ENCODE assay signal across 17 cellular contexts in the genomic region with DNA sequence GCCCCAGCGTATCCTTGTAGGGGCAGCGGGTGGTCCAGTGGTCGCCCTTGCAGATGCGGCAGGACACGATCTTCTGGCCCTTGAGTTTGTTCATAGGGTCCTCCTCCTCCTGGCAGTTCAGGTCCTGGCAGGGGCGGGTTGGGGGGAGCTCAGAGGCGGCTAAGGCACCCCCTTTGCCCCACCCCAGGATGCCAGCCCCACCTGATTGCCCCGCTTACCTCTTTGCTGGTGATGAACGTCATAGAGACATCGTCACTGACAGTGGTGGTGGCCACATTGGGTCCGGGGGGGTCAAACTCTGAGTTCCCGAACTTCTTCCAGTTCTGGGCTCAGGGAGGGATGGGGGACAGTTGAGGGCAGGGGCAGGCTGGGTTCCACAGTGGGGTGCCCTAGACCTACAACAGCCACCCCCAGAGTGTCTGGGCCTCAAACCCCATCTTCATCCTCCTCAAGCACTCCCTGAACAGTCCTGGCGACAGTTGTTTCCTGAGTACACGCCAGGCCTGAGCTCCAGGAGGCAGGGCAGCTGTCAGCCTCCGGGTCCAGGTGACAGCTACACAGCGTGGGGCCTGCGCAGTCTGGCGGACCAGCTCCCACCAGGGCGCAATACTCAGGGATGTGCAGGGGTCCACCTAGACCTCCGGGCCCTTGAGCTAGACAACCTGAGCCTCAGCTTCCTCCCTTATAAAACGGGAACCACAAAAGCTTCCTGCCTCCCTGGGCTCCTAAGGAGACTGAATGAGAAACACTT. TPM values are rescaled to one million over a fixed set of nuclear protein-coding genes. Genes with fewer than 3 reads are reported as not detected.
DNase-seq lines count a peak whose midpoint lies in the region; ATAC-seq, FAIRE-seq and TF ChIP-seq lines count a peak whose summit lies in the region.
"Had no signal": no experiment of that assay in that cellular context is flagged by ENCODE, and none has a peak within 500 bp of the region (broad histone marks: within the 10 kb centered on the region; RNA-seq: fewer than 3 reads in every experiment).

No MANE protein-coding gene starts in this region.

- no peaks in the 10 kb centered on the region for H3K9me3 ChIP-seq in CD4-positive, CD25-positive, alpha-beta regulatory T cell (ENCODE audit: control insufficient read depth in 2 of 2, low read length in 2 of 2)
- H3K9me3 ChIP-seq in IMR-90 (ENCODE audit: control insufficient read depth, insufficient read depth, low read length): no peaks in the 10 kb centered on the region
- H3K9me3 ChIP-seq in astrocyte (ENCODE audit: insufficient read depth, low read depth, low read length): no peaks in the 10 kb centered on the region
- no peaks in the 10 kb centered on the region for H3K9me3 ChIP-seq in neural progenitor cell (ENCODE audit: low read depth)
- H3K9me3 ChIP-seq: body of pancreas, left ventricle myocardium inferior, mucosa of descending colon, pancreas, SJCRH30 had no signal

- no peaks in the 10 kb centered on the region for H3K27me3 Mint-ChIP-seq in CD4-positive, CD25-positive, alpha-beta regulatory T cell
- H3K27me3 Mint-ChIP-seq in astrocyte (ENCODE audit: low read depth, unreplicated experiment) (no peaks in the 10 kb centered on the region), neural progenitor cell (ENCODE audit: insufficient read depth, low read depth) (peaks cover 8% of the 10 kb centered on the region)

- H3K4me3 ChIP-seq in CD4-positive, CD25-positive, alpha-beta regulatory T cell (ENCODE audit: low read depth, low read length): no peak overlapping the region
- H3K4me3 ChIP-seq in IMR-90 (ENCODE audit: insufficient read depth, low read depth, low read length): no peak overlapping the region
- no peak overlapping the region for H3K4me3 ChIP-seq in astrocyte (ENCODE audit: insufficient read depth, low read depth, low read length)
- no peak overlapping the region for H3K4me3 ChIP-seq in neural progenitor cell
- H3K4me3 ChIP-seq: body of pancreas, left ventricle myocardium inferior, mucosa of descending colon, pancreas, SJCRH30 had no signal

- H3K18ac ChIP-seq in IMR-90 (ENCODE audit: low read depth, low read length): no peak overlapping the region

- H3K27ac ChIP-seq in CD4-positive, CD25-positive, alpha-beta regulatory T cell (ENCODE audit: insufficient read depth, low read length, poor library complexity, severe bottlenecking): peak overlapping the region; percentile 41
- H3K27ac ChIP-seq in IMR-90 (ENCODE audit: insufficient read depth, low read length) (no peak overlapping the region), astrocyte (ENCODE audit: low read depth, low read length) (no peak overlapping the region), neural progenitor cell (no peak overlapping the region)
- H3K27ac ChIP-seq: body of pancreas, left ventricle myocardium inferior, pancreas, SJCRH30 had no signal

- peaks cover 8% of the 10 kb centered on the region for H3K36me3 Mint-ChIP-seq in CD4-positive, CD25-positive, alpha-beta regulatory T cell
- peaks cover 7% of the 10 kb centered on the region for H3K36me3 Mint-ChIP-seq in astrocyte (ENCODE audit: low read depth, unreplicated experiment)
- H3K36me3 Mint-ChIP-seq in neural progenitor cell: no peaks in the 10 kb centered on the region

- H3K4me1 ChIP-seq in CD4-positive, CD25-positive, alpha-beta regulatory T cell (ENCODE audit: control insufficient read depth, insufficient read depth, low read length, poor library complexity, severe bottlenecking): peaks cover 30% of the 10 kb centered on the region
- H3K4me1 ChIP-seq in IMR-90 (ENCODE audit: control insufficient read depth, insufficient read depth, low read length): peaks cover 9% of the 10 kb centered on the region
- peaks cover 16% of the 10 kb centered on the region for H3K4me1 ChIP-seq in astrocyte (ENCODE audit: insufficient read depth, low read length)
- no peaks in the 10 kb centered on the region for H3K4me1 ChIP-seq in neural progenitor cell
- H3K4me1 ChIP-seq: SJCRH30 had no signal

- H4K20me1 ChIP-seq in IMR-90 (ENCODE audit: insufficient read depth, low read length): peaks cover 20% of the 10 kb centered on the region
- peaks cover 61% of the 10 kb centered on the region for H4K20me1 ChIP-seq in astrocyte (ENCODE audit: insufficient read depth, low read length)
- peaks cover 25% of the 10 kb centered on the region for H4K20me1 ChIP-seq in neural progenitor cell (ENCODE audit: low read depth)

- peaks cover 31% of the 10 kb centered on the region for H3K36me3 ChIP-seq in CD4-positive, CD25-positive, alpha-beta regulatory T cell (ENCODE audit: control insufficient read depth, insufficient read depth, low read length)
- H3K36me3 ChIP-seq in IMR-90 (ENCODE audit: control insufficient read depth, insufficient read depth, low read length): peaks cover 42% of the 10 kb centered on the region
- H3K36me3 ChIP-seq in astrocyte (ENCODE audit: insufficient read depth, low read length): peaks cover 3% of the 10 kb centered on the region
- no peaks in the 10 kb centered on the region for H3K36me3 ChIP-seq in neural progenitor cell

- no peaks in the 10 kb centered on the region for H3K9me1 ChIP-seq in IMR-90 (ENCODE audit: insufficient read depth, low read length)

- POLR2A ChIA-PET in IMR-90 (lab: Charles Lee; ENCODE audit: unreplicated experiment): interaction anchor here (0.6 kb wide), 1 partner anchor 110 kb away, joined by 4 read pairs; no protein-coding TSS in a partner anchor

- H3K9ac ChIP-seq in IMR-90 (ENCODE audit: low read depth, low read length) (no peak overlapping the region), astrocyte (ENCODE audit: low read length) (no peak overlapping the region), neural progenitor cell (no peak overlapping the region)

- H2BK120ac ChIP-seq in IMR-90 (ENCODE audit: low read depth, low read length): no peak overlapping the region

- H3K4me2 ChIP-seq in IMR-90 (ENCODE audit: low read depth, low read length) (no peak overlapping the region), astrocyte (ENCODE audit: low read length) (no peak overlapping the region), neural progenitor cell (no peak overlapping the region)

- H3K9me3 Mint-ChIP-seq in CD4-positive, CD25-positive, alpha-beta regulatory T cell: no peaks in the 10 kb centered on the region
- H3K9me3 Mint-ChIP-seq in astrocyte (ENCODE audit: unreplicated experiment) (no peaks in the 10 kb centered on the region), neural progenitor cell (no peaks in the 10 kb centered on the region)

- no peak overlapping the region for H2AK5ac ChIP-seq in IMR-90 (ENCODE audit: low read depth, low read length)

- H3K27me3 ChIP-seq in CD4-positive, CD25-positive, alpha-beta regulatory T cell (ENCODE audit: control insufficient read depth, insufficient read depth, low read length): no peaks in the 10 kb centered on the region
- H3K27me3 ChIP-seq in IMR-90 (ENCODE audit: control insufficient read depth, insufficient read depth, low read length) (no peaks in the 10 kb centered on the region), astrocyte (ENCODE audit: insufficient read depth, low read length) (no peaks in the 10 kb centered on the region), neural progenitor cell (no peaks in the 10 kb centered on the region)
- H3K27me3 ChIP-seq: body of pancreas, pancreas, SJCRH30 had no signal

- H2BK15ac ChIP-seq in IMR-90 (ENCODE audit: low read depth, low read length): no peak overlapping the region

- no peak overlapping the region for H3K27ac Mint-ChIP-seq in CD4-positive, CD25-positive, alpha-beta regulatory T cell
- H3K27ac Mint-ChIP-seq in astrocyte (ENCODE audit: unreplicated experiment): peak overlapping the region; percentile 47
- no peak overlapping the region for H3K27ac Mint-ChIP-seq in neural progenitor cell

- peaks cover 0 to 42% (median 12%) of the 10 kb centered on the region in 4 donors for H3K4me1 Mint-ChIP-seq in CD4-positive, CD25-positive, alpha-beta regulatory T cell
- H3K4me1 Mint-ChIP-seq in astrocyte (ENCODE audit: low read depth, unreplicated experiment) (peaks cover 10% of the 10 kb centered on the region), neural progenitor cell (peaks cover 7% of the 10 kb centered on the region)

- dilution Hi-C loops in IMR-90 (cut with HindIII; ENCODE audit: low sequenced_read_pairs, unreplicated experiment): no loop called here

- in situ Hi-C loops in IMR-90 (cut with MboI; ENCODE audit: low sequenced_read_pairs): no loop called here

- no peak for FAIRE-seq in astrocyte (lab: Jason Lieb, UNC)
- FAIRE-seq: pancreas had no signal

- H3K14ac ChIP-seq in IMR-90 (replicated peaks; ENCODE audit: low read depth, low read length): no peak overlapping the region

- no peak for ATAC-seq in CD4-positive, CD25-positive, alpha-beta regulatory T cell (ENCODE audit: low read depth in 2 of 2)
- no peak for ATAC-seq in IMR-90 (ENCODE audit: low read depth)
- ATAC-seq: body of pancreas, esophagus mucosa, mucosa of descending colon, pancreas had no signal

- TF ChIP-seq CTCF in IMR-90 (conservative IDR thresholded peaks at IDR 0.05; ENCODE audit: low read depth, low read length) (no peak), astrocyte (IDR thresholded peaks at IDR 0.05; ENCODE audit: insufficient read depth, low read depth, low read length) (no peak), neural progenitor cell (IDR thresholded peaks at IDR 0.05) (no peak)

- TF ChIP-seq RAD21 in IMR-90 (IDR thresholded peaks at IDR 0.05; ENCODE audit: low read length): no peak

- no peak overlapping the region for H4K5ac ChIP-seq in IMR-90 (ENCODE audit: low read depth, low read length)

- BruUV-seq in IMR-90 (replicated peaks; lab: Mats Ljungman, UMichigan): no TSS peak

- peaks cover 11 to 41% of the 10 kb centered on the region in 2 experiments for H3K79me1 ChIP-seq in IMR-90 (ENCODE audit: low read depth in 1 of 2, low read length in 2 of 2)

- no peak for TF ChIP-seq POLR2A in IMR-90 (IDR thresholded peaks at IDR 0.05; ENCODE audit: low read depth, low read length)

- DNase-seq in CD4-positive, CD25-positive, alpha-beta regulatory T cell: no peak
- DNase-seq in IMR-90: no peak
- DNase-seq in astrocyte (ENCODE audit: low read depth): no peak
- no peak for DNase-seq in neural progenitor cell (ENCODE audit: low spot score)
- DNase-seq in SW 1271 (lab: John Stamatoyannopoulos, UW): no peak
- no peak for DNase-seq in NCI-H526 treated with DMSO at 0.1 percent for 48 hours (lab: John Stamatoyannopoulos, UW)
- no peak for DNase-seq in GM19238 (ENCODE audit: insufficient read length, low spot score)
- DNase-seq: activated CD4-positive, CD25-positive, alpha-beta regulatory T cell; body of pancreas; DMS 273 treated with DMSO at 0.1 percent for 48 hours; GDM1; left ventricle myocardium inferior; mucosa of descending colon; NCI-H2171; SJCRH30 had no signal

- no peak overlapping the region for H4K8ac ChIP-seq in IMR-90 (ENCODE audit: low read depth in 2 of 2, low read length in 2 of 2)

- no peak overlapping the region for H3K4ac ChIP-seq in IMR-90 (ENCODE audit: low read depth, low read length)

- H2AK9ac ChIP-seq in IMR-90 (replicated peaks; ENCODE audit: low read depth, low read length, poor library complexity): peak overlapping the region; percentile 42

- CTCF ChIA-PET in IMR-90 (lab: Yijun Ruan, JAX): interaction anchor here (2.1 kb wide), 1 partner anchor 19 kb away, joined by 4 read pairs; no protein-coding TSS in a partner anchor

- H3K23ac ChIP-seq in IMR-90 (ENCODE audit: low read depth, low read length): no peak overlapping the region

- H2BK5ac ChIP-seq in IMR-90 (ENCODE audit: low read depth, low read length, poor library complexity, severe bottlenecking): no peak overlapping the region

- peak overlapping the region in 3 of 4 donors; percentile 19 to 96 (median 43) for H3K4me3 Mint-ChIP-seq in CD4-positive, CD25-positive, alpha-beta regulatory T cell
- peak overlapping the region; percentile 66 for H3K4me3 Mint-ChIP-seq in astrocyte (ENCODE audit: unreplicated experiment)
- peak overlapping the region; percentile 55 for H3K4me3 Mint-ChIP-seq in neural progenitor cell

- intact Hi-C loops in IMR-90 (cut with micrococcal nuclease): no loop called here

- H4K91ac ChIP-seq in IMR-90 (ENCODE audit: insufficient read depth, low read depth, low read length): no peak overlapping the region

- peaks cover 38% of the 10 kb centered on the region for H3F3A ChIP-seq in neural progenitor cell (ENCODE audit: low read depth)

- H2AFZ ChIP-seq in IMR-90 (replicated peaks; ENCODE audit: low read length, poor library complexity): peak overlapping the region; percentile 21
- H2AFZ ChIP-seq in astrocyte (ENCODE audit: low read depth, low read length): no peak overlapping the region
- no peak overlapping the region for H2AFZ ChIP-seq in neural progenitor cell (replicated peaks)

- H2BK20ac ChIP-seq in IMR-90 (ENCODE audit: low read depth, low read length): no peak overlapping the region

- H3K56ac ChIP-seq in IMR-90 (ENCODE audit: extremely low read depth, insufficient read depth, low read length): no peak overlapping the region

- WGBS in IMR-90 (ENCODE audit: extremely low coverage in 2 of 2, insufficient read length in 1 of 2), 2 experiments: no CpG with 5 or more reads among the region's 21 CpGs

- H3K79me2 ChIP-seq in astrocyte (ENCODE audit: insufficient read depth, low read length) (peaks cover 36% of the 10 kb centered on the region), neural progenitor cell (ENCODE audit: low read depth) (peaks cover 18% of the 10 kb centered on the region)

RNA-seq across cellular contexts. Expression of gene EIF3G, which starts 2.7 kb away (rescaled TPM):
- 328 TPM for total RNA-seq in CD4-positive, CD25-positive, alpha-beta regulatory T cell
- 100 to 1,000 TPM; 243 to 257 (median 253) TPM for polyA plus RNA-seq in CD4-positive, CD25-positive, alpha-beta regulatory T cell
- total RNA-seq in IMR-90 (2012; rRNA removed) (209 and 278 TPM in 2 replicates), astrocyte (207 and 215 TPM in 2 replicates), neural progenitor cell (ENCODE audit: low replicate concordance) (170 and 215 TPM in 2 replicates)
- polyA plus RNA-seq in IMR-90 (2012; rRNA removed): 235 and 243 TPM in 2 replicates
- 193 and 253 TPM in 2 replicates for polyA plus RNA-seq in IMR-90 (2012; cell fraction: cytosol; rRNA removed)
- polyA plus RNA-seq in IMR-90 (2012; cell fraction: nucleus; rRNA removed; ENCODE audit: low replicate concordance): 464 and 890 TPM in 2 replicates

RNA-seq across cellular contexts. Expression of gene P2RY11, which starts 5.5 kb away (rescaled TPM):
- 23.0 TPM for total RNA-seq in CD4-positive, CD25-positive, alpha-beta regulatory T cell
- polyA plus RNA-seq in CD4-positive, CD25-positive, alpha-beta regulatory T cell: 1 to 10 TPM in 3 of 4 donors, under 1 TPM in 1; 0.64 to 2.2 (median 1.6) TPM
- 0.54 and 0.56 TPM in 2 replicates for total RNA-seq in IMR-90 (2012; rRNA removed)
- 4.5 and 6.6 TPM in 2 replicates for polyA plus RNA-seq in IMR-90 (2012; rRNA removed)
- 1.3 and 3.6 TPM in 2 replicates for polyA plus RNA-seq in IMR-90 (2012; cell fraction: cytosol; rRNA removed)
- 30.7 and 82.4 TPM in 2 replicates for polyA plus RNA-seq in IMR-90 (2012; cell fraction: nucleus; rRNA removed; ENCODE audit: low replicate concordance)
- total RNA-seq in astrocyte: 19.3 and 22.8 TPM in 2 replicates
- 2.2 TPM in 1 of 2 replicates, not detected in the other for total RNA-seq in neural progenitor cell (ENCODE audit: low replicate concordance)

RNA-seq across cellular contexts. Expression of gene PPAN, which starts 10.9 kb away (rescaled TPM):
- 62.2 TPM for total RNA-seq in CD4-positive, CD25-positive, alpha-beta regulatory T cell
- polyA plus RNA-seq in CD4-positive, CD25-positive, alpha-beta regulatory T cell: 10 to 100 TPM; 14.1 to 29.2 (median 21.7) TPM
- 24.0 and 30.3 TPM in 2 replicates for total RNA-seq in IMR-90 (2012; rRNA removed)
- 38.2 and 41.6 TPM in 2 replicates for polyA plus RNA-seq in IMR-90 (2012; rRNA removed)
- 29.2 and 34.9 TPM in 2 replicates for polyA plus RNA-seq in IMR-90 (2012; cell fraction: cytosol; rRNA removed)
- polyA plus RNA-seq in IMR-90 (2012; cell fraction: nucleus; rRNA removed; ENCODE audit: low replicate concordance): 125 and 180 TPM in 2 replicates
- total RNA-seq in astrocyte: 54.2 and 55.6 TPM in 2 replicates
- total RNA-seq in neural progenitor cell (ENCODE audit: low replicate concordance): 6.6 and 23.3 TPM in 2 replicates

RNA-seq across cellular contexts. Expression of gene ANGPTL6, which starts 14.6 kb away (rescaled TPM):
- total RNA-seq in CD4-positive, CD25-positive, alpha-beta regulatory T cell: 0.30 TPM
- under 1 TPM; 0.18 to 0.53 (median 0.22) TPM for polyA plus RNA-seq in CD4-positive, CD25-positive, alpha-beta regulatory T cell
- total RNA-seq in IMR-90 (2012; rRNA removed) (not detected in 2 replicates), astrocyte (0.24 TPM in 1 of 2 replicates, not detected in the other), neural progenitor cell (ENCODE audit: low replicate concordance) (0.09 TPM in 1 of 2 replicates, not detected in the other)
- polyA plus RNA-seq in IMR-90 (2012; rRNA removed): 0.17 and 0.21 TPM in 2 replicates
- polyA plus RNA-seq in IMR-90 (2012; cell fraction: cytosol; rRNA removed): 0.29 and 0.62 TPM in 2 replicates
- polyA plus RNA-seq in IMR-90 (2012; cell fraction: nucleus; rRNA removed; ENCODE audit: low replicate concordance): 0.86 and 1.6 TPM in 2 replicates
- total RNA-seq: body of pancreas, esophagus mucosa, left ventricle myocardium inferior, SJCRH30 had no signal

RNA-seq across cellular contexts. Expression of gene SHFL, which starts 30.9 kb away (rescaled TPM):
- total RNA-seq in CD4-positive, CD25-positive, alpha-beta regulatory T cell: 93.2 TPM
- polyA plus RNA-seq in CD4-positive, CD25-positive, alpha-beta regulatory T cell: 10 to 100 TPM; 28.0 to 29.4 (median 28.6) TPM
- total RNA-seq in IMR-90 (2012; rRNA removed) (9.0 and 10.0 TPM in 2 replicates), astrocyte (73.5 and 86.8 TPM in 2 replicates), neural progenitor cell (ENCODE audit: low replicate concordance) (0.15 and 2.0 TPM in 2 replicates)
- polyA plus RNA-seq in IMR-90 (2012; rRNA removed): 32.1 and 34.3 TPM in 2 replicates
- 21.2 and 37.5 TPM in 2 replicates for polyA plus RNA-seq in IMR-90 (2012; cell fraction: cytosol; rRNA removed)
- 205 and 249 TPM in 2 replicates for polyA plus RNA-seq in IMR-90 (2012; cell fraction: nucleus; rRNA removed; ENCODE audit: low replicate concordance)
- total RNA-seq: SJCRH30 had no signal
